ENCODE assay signal across 18 cellular contexts in genomic region chr1:64229307-64229706, GRCh38. TPM values are rescaled to one million over a fixed set of nuclear protein-coding genes. Genes with fewer than 3 reads are reported as not detected.
A peak's percentile ranks its signal among the peaks of the same experiment; 100 is the strongest.
DNase-seq lines count a peak whose midpoint lies in the region; ATAC-seq and TF ChIP-seq lines count a peak whose summit lies in the region.
"Had no signal": no experiment of that assay in that cellular context is flagged by ENCODE, and none has a peak within 500 bp of the region (broad histone marks: within the 10 kb centered on the region; RNA-seq: fewer than 3 reads in every experiment).

No MANE protein-coding gene starts in this region.

- no TSS peak for BruUV-seq in MCF 10A (replicated peaks; lab: Mats Ljungman, UMichigan)

- peaks cover 7% of the 10 kb centered on the region for H3K27me3 Mint-ChIP-seq in MCF 10A (ENCODE audit: insufficient read depth, unreplicated experiment)

- H3K36me3 Mint-ChIP-seq in MCF 10A (ENCODE audit: insufficient read depth, unreplicated experiment) = no peaks in the 10 kb centered on the region

- DNase-seq in left cardiac atrium (no peak), left ventricle myocardium superior (no peak), NCI-H1105 treated with DMSO at 0.1 percent for 48 hours (lab: John Stamatoyannopoulos, UW) (peak; percentile 60), NCI-H345 treated with DMSO at 0.1 percent for 48 hours (lab: John Stamatoyannopoulos, UW; ENCODE audit: unreplicated experiment) (peak; percentile 84), MCF 10A (ENCODE audit: unreplicated experiment) (no peak), NCI-H1930 (lab: John Stamatoyannopoulos, UW) (no peak), NCI-H1694 treated with DMSO at 0.1 percent for 48 hours (lab: John Stamatoyannopoulos, UW) (no peak)
- DNase-seq: ACHN; Calu3; CD4-positive, alpha-beta T cell; KG1; MG63; NCI-H1092 treated with DMSO at 0.1 percent for 48 hours; NCI-H446 treated with DMSO at 0.1 percent for 48 hours had no signal

- no peak overlapping the region for H3K27ac Mint-ChIP-seq in MCF 10A (ENCODE audit: low read depth, unreplicated experiment)
- H3K27ac Mint-ChIP-seq: CD4-positive, alpha-beta T cell had no signal

- CTCF ChIA-PET in MCF 10A (lab: Yijun Ruan, JAX) = no interaction called here

- H3K4me1 Mint-ChIP-seq in MCF 10A (ENCODE audit: insufficient read depth, unreplicated experiment) = no peaks in the 10 kb centered on the region

- TF ChIP-seq CTCF in MCF 10A (IDR thresholded peaks at IDR 0.05; ENCODE audit: unreplicated experiment) = no peak

- ATAC-seq in left cardiac atrium (peak; percentile 77 to 84), left ventricle myocardium superior (no peak)

- intact Hi-C loops in left cardiac atrium (cut with DNase I) (no loop called here), left ventricle myocardium superior (cut with micrococcal nuclease) (no loop called here), MCF 10A (cut with micrococcal nuclease) (no loop called here)

- no peaks in the 10 kb centered on the region for H3K9me3 Mint-ChIP-seq in MCF 10A (ENCODE audit: unreplicated experiment)
- H3K9me3 Mint-ChIP-seq: CD4-positive, alpha-beta T cell had no signal

- POLR2A ChIA-PET in MCF 10A (lab: Yijun Ruan, JAX) = no interaction called here

- H3K4me3 Mint-ChIP-seq in MCF 10A (ENCODE audit: unreplicated experiment) = no peak overlapping the region
- H3K4me3 Mint-ChIP-seq: CD4-positive, alpha-beta T cell had no signal

RNA-seq across cellular contexts. Expression of gene UBE2U, which starts 25.9 kb away (rescaled TPM):
- total RNA-seq in left cardiac atrium = not detected
- 1.2 TPM for total RNA-seq in left ventricle myocardium superior
- total RNA-seq in MCF 10A (2022) = not detected in 2 replicates
- total RNA-seq: Calu3; CD4-positive, alpha-beta T cell; Daoy; OCI-LY7; RPMI7951; T-helper 2 cell treated with Interferon-gamma antibody and Interleukin-4, amounts not matched to agents 100 ng/mL and 5 ng/mL, for 36 hours had no signal

Comparison
In these comparisons a context has a peak if more than half of its experiments do, and no peak if none do; other contexts are left out.
1. DNase-seq: peak in NCI-H1105 treated with DMSO at 0.1 percent for 48 hours (single experiment) and NCI-H345 treated with DMSO at 0.1 percent for 48 hours (single experiment); none in left cardiac atrium (single experiment), left ventricle myocardium superior (single experiment), MCF 10A (single experiment), NCI-H1930 (0 of 2) and NCI-H1694 treated with DMSO at 0.1 percent for 48 hours (single experiment).